1 cellular context compared by ENCODE assay signal in the genomic region with DNA sequence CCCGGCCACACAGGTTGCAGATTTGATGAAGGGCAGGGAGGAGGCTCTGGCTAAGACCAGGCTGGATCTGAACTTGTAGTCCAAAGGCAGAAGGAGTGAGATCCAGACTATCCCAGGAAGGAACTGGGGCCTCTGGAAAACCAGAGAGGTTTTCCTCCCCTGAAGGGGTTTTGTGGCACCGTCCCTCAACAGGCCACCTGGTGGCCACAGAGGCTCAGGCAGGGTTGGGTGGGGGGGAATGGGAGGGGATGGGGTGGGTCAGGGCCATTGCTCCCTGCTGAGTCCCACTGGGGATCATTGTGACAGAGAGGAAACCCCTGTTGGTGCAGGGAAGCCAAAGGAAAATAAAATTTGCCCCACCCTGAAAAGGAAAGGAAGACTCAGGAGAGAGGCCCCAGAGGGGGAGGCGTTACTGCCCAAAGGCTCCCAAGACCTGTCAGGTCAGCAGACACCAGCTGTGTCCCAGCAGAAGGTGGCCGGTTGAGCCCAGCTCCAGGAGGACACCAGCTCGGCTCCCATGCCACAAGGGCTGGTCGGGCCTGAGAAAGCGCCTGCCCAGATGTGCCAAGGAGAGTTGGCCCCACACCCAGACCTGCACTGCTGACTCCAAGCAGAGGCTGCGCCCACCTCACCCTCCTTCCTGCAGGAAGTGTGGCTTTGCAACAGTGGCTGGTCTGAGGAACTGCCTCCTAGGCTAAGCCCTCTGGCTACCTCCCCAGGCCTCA.
TF ChIP-seq lines count a peak whose summit lies in the region.

No MANE protein-coding gene starts in this region.

TF ChIP-seq in endothelial cell of umbilical vein, 7 proteins besides CTCF, POLR2A, EP300 and RAD21 (continued from another document):
- TF ChIP-seq, protein P1, sequence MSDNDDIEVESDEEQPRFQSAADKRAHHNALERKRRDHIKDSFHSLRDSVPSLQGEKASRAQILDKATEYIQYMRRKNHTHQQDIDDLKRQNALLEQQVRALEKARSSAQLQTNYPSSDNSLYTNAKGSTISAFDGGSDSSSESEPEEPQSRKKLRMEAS (IDR thresholded peaks at IDR 0.05; ENCODE audit: insufficient read depth, insufficient read length) = no peak
- no peak for TF ChIP-seq EZH2 (IDR thresholded peaks at IDR 0.05; ENCODE audit: borderline replicate concordance, low read depth, low read length, severe bottlenecking)
